Comparison of ENCODE assay signal across 8 cellular contexts in genomic region chr10:43574906-43575305, GRCh38. TPM values are rescaled to one million over a fixed set of nuclear protein-coding genes. Genes with fewer than 3 reads are reported as not detected.
DNase-seq lines count a peak whose midpoint lies in the region; ATAC-seq, FAIRE-seq and TF ChIP-seq lines count a peak whose summit lies in the region.

No MANE protein-coding gene starts in this region.

- BruUV-seq in Panc1 (replicated peaks; lab: Mats Ljungman, UMichigan), result no TSS peak

- no peak for DNase-seq in CD8-positive, alpha-beta T cell
- no peak for DNase-seq in Panc1 (ENCODE audit: low read depth, low spot score)
- DNase-seq in esophagus muscularis mucosa (ENCODE audit: extremely low spot score), result no peak
- DNase-seq in psoas muscle, result no peak
- DNase-seq in H54 (ENCODE audit: insufficient read length, low spot score), result no peak
- DNase-seq in amniotic stem cell (lab: John Stamatoyannopoulos, UW), result no peak
- no peak for DNase-seq in activated effector memory CD4-positive, alpha-beta T cell treated with anti-CD3 and anti-CD28 coated beads, Interleukin-2, amount 50 U/mL, for 16 hours

- H3K4me1 Mint-ChIP-seq in CD8-positive, alpha-beta T cell (ENCODE audit: low read depth), result peaks cover 51% of the 10 kb centered on the region

- TF ChIP-seq CTCF in CD8-positive, alpha-beta T cell (IDR thresholded peaks at IDR 0.05), result no peak
- TF ChIP-seq CTCF in Panc1 (IDR thresholded peaks at IDR 0.05), result no peak
- no peak for TF ChIP-seq CTCF in esophagus muscularis mucosa (IDR thresholded peaks at IDR 0.05)
- TF ChIP-seq CTCF in psoas muscle (IDR thresholded peaks at IDR 0.05), result no peak

- WGBS in esophagus muscularis mucosa, result 87% methylated on average over 8 of the region's 8 CpGs
- WGBS in psoas muscle, 3 donors, result 87 to 91% (median 90%) methylated on average over 8 of the region's 8 CpGs

- intact Hi-C loops in CD8-positive, alpha-beta T cell (cut with DNase I, micrococcal nuclease), result loop anchor here (1.0 to 10.0 kb wide), 12 partner anchors 31 to 1427 kb away; partner anchors contain the start of genes BMS1 (in 2 of the 2), ZNF32 (in 2 of the 2), ZNF485 (in 2 of the 2) and HNRNPF (in 1 of the 2)
- intact Hi-C loops in Panc1 (cut with micrococcal nuclease; ENCODE audit: unreplicated experiment) (no loop called here), esophagus muscularis mucosa (cut with DNase I) (no loop called here), psoas muscle (cut with DNase I) (loop anchor here in 1 of 2 donors (10.0 kb wide), 1 partner anchor 70 kb away; the partner anchor contains the start of gene ZNF32)

- in situ Hi-C loops in Panc1 (cut with HindIII; ENCODE audit: low pct_unique_long_range_greater_than_20kb, low sequenced_read_pairs), result loop anchor here (5.0 kb wide), 1 partner anchor 67 kb away; no protein-coding TSS in a partner anchor

- H3K4me3 Mint-ChIP-seq in CD8-positive, alpha-beta T cell, result peak overlapping the region; percentile 85

- POLR2A ChIA-PET in CD8-positive, alpha-beta T cell (lab: Charles Lee), result interaction anchor here (1.5 to 2.9 kb wide), 5 partner anchors 16 to 74 kb away, joined by 3 to 18 read pairs (median 6); partner anchors contain the start of genes ZNF32 and ZNF485
- POLR2A ChIA-PET in Panc1 (lab: Charles Lee), result interaction anchor here (1.1 kb wide), 1 partner anchor 20 kb away, joined by 4 read pairs; no protein-coding TSS in a partner anchor

- H3K4me1 ChIP-seq in CD8-positive, alpha-beta T cell (ENCODE audit: insufficient read depth, low read length), result peaks cover 25% of the 10 kb centered on the region
- H3K4me1 ChIP-seq in Panc1 (ENCODE audit: control insufficient read depth, insufficient read depth, low read length) (peaks cover 7% of the 10 kb centered on the region; the same call in 1 of the 2 replicates), esophagus muscularis mucosa (peaks cover 10 to 25% (median 16%) of the 10 kb centered on the region in 4 donors), psoas muscle (no peaks in the 10 kb centered on the region)

- no peak for TF ChIP-seq EP300 in esophagus muscularis mucosa (IDR thresholded peaks at IDR 0.05)

- H3K27me3 ChIP-seq in CD8-positive, alpha-beta T cell (ENCODE audit: insufficient read depth, low read length), result no peaks in the 10 kb centered on the region
- no peaks in the 10 kb centered on the region for H3K27me3 ChIP-seq in Panc1 (ENCODE audit: control insufficient read depth, insufficient read depth, low read length)
- H3K27me3 ChIP-seq in esophagus muscularis mucosa, result no peaks in the 10 kb centered on the region
- H3K27me3 ChIP-seq in psoas muscle (ENCODE audit: insufficient read depth in 3 of 3, low read length in 2 of 3), result no peaks in the 10 kb centered on the region

- FAIRE-seq in H54 (lab: Jason Lieb, UNC), result no peak

- CTCF ChIA-PET in CD8-positive, alpha-beta T cell (lab: Charles Lee), result interaction anchor here (1.2 kb wide), 1 partner anchor 15 kb away, joined by 3 read pairs; no protein-coding TSS in a partner anchor
- CTCF ChIA-PET in Panc1 (lab: Charles Lee), result no interaction called here

- H3K4me3 ChIP-seq in CD8-positive, alpha-beta T cell (ENCODE audit: low read depth, low read length), result peak overlapping the region; percentile 63
- H3K4me3 ChIP-seq in Panc1 (ENCODE audit: low read depth in 2 of 2, low read length in 2 of 2) (peak overlapping the region; percentile 62 to 82), esophagus muscularis mucosa (peak overlapping the region; percentile 66 to 82 (median 72)), psoas muscle (peak overlapping the region; percentile 84)

- no peaks in the 10 kb centered on the region for H3K36me3 ChIP-seq in CD8-positive, alpha-beta T cell (ENCODE audit: insufficient read depth, low read length)
- H3K36me3 ChIP-seq in Panc1 (ENCODE audit: control insufficient read depth, insufficient read depth, low read length) (peaks cover 6% of the 10 kb centered on the region; the same call in 1 of the 2 replicates), esophagus muscularis mucosa (peaks cover 0 to 3% (median 0%) of the 10 kb centered on the region in 4 donors), psoas muscle (ENCODE audit: insufficient read depth in 1 of 2, low read depth in 1 of 2) (peaks cover 0 to 2% of the 10 kb centered on the region in 2 donors)

- TF ChIP-seq POLR2A in esophagus muscularis mucosa (IDR thresholded peaks at IDR 0.05; ENCODE audit: low read depth), result no peak
- TF ChIP-seq POLR2A in H54 (IDR thresholded peaks at IDR 0.05; ENCODE audit: low read depth, low read length), result no peak

- H3K9me3 Mint-ChIP-seq in CD8-positive, alpha-beta T cell, result peaks cover 5% of the 10 kb centered on the region

- H3K36me3 Mint-ChIP-seq in CD8-positive, alpha-beta T cell, result peaks cover 3% of the 10 kb centered on the region

- ATAC-seq in CD8-positive, alpha-beta T cell, result no peak
- ATAC-seq in Panc1 (0 out of 2 replicates have a peak, but pooled peaks have one; percentile 33), psoas muscle (no peak), HG03342 (IDR thresholded peaks at IDR 0.05; ENCODE audit: unreplicated experiment) (no peak)

- peak overlapping the region; percentile 90 for H3K27ac Mint-ChIP-seq in CD8-positive, alpha-beta T cell

- H3K27ac ChIP-seq in CD8-positive, alpha-beta T cell (ENCODE audit: low read depth, low read length), result peak overlapping the region; percentile 38
- H3K27ac ChIP-seq in Panc1 (ENCODE audit: low read length) (peak overlapping the region; percentile 88), esophagus muscularis mucosa (replicated peaks in 1 of 4) (peak overlapping the region; percentile 64 to 86 (median 76)), psoas muscle (peak overlapping the region; percentile 82)

- no peaks in the 10 kb centered on the region for H3K27me3 Mint-ChIP-seq in CD8-positive, alpha-beta T cell (ENCODE audit: low read depth)

- no peaks in the 10 kb centered on the region for H3K9me3 ChIP-seq in CD8-positive, alpha-beta T cell (ENCODE audit: low read length)
- H3K9me3 ChIP-seq in Panc1 (ENCODE audit: control insufficient read depth, insufficient read depth, low read depth, low read length), result peaks cover 23% of the 10 kb centered on the region; the same call in 1 of the 2 replicates
- no peaks in the 10 kb centered on the region for H3K9me3 ChIP-seq in esophagus muscularis mucosa
- H3K9me3 ChIP-seq in psoas muscle, result no peaks in the 10 kb centered on the region

RNA-seq across cellular contexts. Expression of gene ZNF239, which starts 0.5 kb away (rescaled TPM):
- 1 to 10 TPM in 1 of 2 experiments, under 1 TPM in 1; 0.75 to 1.1 TPM for total RNA-seq in CD8-positive, alpha-beta T cell
- total RNA-seq in Panc1 (2021; ENCODE audit: unreplicated experiment) (18.5 TPM), esophagus muscularis mucosa (1 to 10 TPM; 2.9 to 5.6 (median 5.2) TPM), psoas muscle (1 to 10 TPM; 3.5 to 5.3 (median 4.2) TPM)
- polyA plus RNA-seq in Panc1 (2012; ENCODE audit: insufficient read length), result 12.3 TPM
- 1 to 10 TPM; 3.2 to 8.3 (median 7.1) TPM for polyA plus RNA-seq in psoas muscle

RNA-seq across cellular contexts. Expression of gene ZNF485, which starts 31.3 kb away (rescaled TPM):
- 1 to 10 TPM in 1 of 2 experiments, under 1 TPM in 1; 0.92 to 1.2 TPM for total RNA-seq in CD8-positive, alpha-beta T cell
- total RNA-seq in Panc1 (2021; ENCODE audit: unreplicated experiment) (10.6 TPM), esophagus muscularis mucosa (1 to 10 TPM; 1.9 to 2.8 (median 2.2) TPM), psoas muscle (1 to 10 TPM; 3.4 to 6.4 (median 3.9) TPM)
- 5.1 TPM for polyA plus RNA-seq in Panc1 (2012; ENCODE audit: insufficient read length)
- 1 to 10 TPM; 3.1 to 8.2 (median 7.0) TPM for polyA plus RNA-seq in psoas muscle

Comparison
In these comparisons a context has a peak if more than half of its experiments do, and no peak if none do; other contexts are left out.
1. H3K27ac ChIP-seq: peak in every context shown above with its lines; median percentile 88 in Panc1; 82 in psoas muscle; 76 in esophagus muscularis mucosa; 38 in CD8-positive, alpha-beta T cell.
2. intact Hi-C loops: an anchor here in CD8-positive, alpha-beta T cell (1.0 to 10.0 kb wide); none called in Panc1 and esophagus muscularis mucosa.